ENCODE assay signal across 1 cellular context in genomic region chr6:79894939-79895338, GRCh38.
TF ChIP-seq lines count a peak whose summit lies in the region.

No MANE protein-coding gene starts in this region.

TF ChIP-seq in HepG2, 621 proteins besides CTCF, POLR2A, EP300 and RAD21 (continued from another document):
- TF ChIP-seq, protein P1, sequence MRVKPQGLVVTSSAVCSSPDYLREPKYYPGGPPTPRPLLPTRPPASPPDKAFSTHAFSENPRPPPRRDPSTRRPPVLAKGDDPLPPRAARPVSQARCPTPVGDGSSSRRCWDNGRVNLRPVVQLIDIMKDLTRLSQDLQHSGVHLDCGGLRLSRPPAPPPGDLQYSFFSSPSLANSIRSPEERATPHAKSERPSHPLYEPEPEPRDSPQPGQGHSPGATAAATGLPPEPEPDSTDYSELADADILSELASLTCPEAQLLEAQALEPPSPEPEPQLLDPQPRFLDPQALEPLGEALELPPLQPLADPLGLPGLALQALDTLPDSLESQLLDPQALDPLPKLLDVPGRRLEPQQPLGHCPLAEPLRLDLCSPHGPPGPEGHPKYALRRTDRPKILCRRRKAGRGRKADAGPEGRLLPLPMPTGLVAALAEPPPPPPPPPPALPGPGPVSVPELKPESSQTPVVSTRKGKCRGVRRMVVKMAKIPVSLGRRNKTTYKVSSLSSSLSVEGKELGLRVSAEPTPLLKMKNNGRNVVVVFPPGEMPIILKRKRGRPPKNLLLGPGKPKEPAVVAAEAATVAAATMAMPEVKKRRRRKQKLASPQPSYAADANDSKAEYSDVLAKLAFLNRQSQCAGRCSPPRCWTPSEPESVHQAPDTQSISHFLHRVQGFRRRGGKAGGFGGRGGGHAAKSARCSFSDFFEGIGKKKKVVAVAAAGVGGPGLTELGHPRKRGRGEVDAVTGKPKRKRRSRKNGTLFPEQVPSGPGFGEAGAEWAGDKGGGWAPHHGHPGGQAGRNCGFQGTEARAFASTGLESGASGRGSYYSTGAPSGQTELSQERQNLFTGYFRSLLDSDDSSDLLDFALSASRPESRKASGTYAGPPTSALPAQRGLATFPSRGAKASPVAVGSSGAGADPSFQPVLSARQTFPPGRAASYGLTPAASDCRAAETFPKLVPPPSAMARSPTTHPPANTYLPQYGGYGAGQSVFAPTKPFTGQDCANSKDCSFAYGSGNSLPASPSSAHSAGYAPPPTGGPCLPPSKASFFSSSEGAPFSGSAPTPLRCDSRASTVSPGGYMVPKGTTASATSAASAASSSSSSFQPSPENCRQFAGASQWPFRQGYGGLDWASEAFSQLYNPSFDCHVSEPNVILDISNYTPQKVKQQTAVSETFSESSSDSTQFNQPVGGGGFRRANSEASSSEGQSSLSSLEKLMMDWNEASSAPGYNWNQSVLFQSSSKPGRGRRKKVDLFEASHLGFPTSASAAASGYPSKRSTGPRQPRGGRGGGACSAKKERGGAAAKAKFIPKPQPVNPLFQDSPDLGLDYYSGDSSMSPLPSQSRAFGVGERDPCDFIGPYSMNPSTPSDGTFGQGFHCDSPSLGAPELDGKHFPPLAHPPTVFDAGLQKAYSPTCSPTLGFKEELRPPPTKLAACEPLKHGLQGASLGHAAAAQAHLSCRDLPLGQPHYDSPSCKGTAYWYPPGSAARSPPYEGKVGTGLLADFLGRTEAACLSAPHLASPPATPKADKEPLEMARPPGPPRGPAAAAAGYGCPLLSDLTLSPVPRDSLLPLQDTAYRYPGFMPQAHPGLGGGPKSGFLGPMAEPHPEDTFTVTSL (CRISPR knock-in tag; IDR thresholded peaks at IDR 0.05; ENCODE audit: borderline replicate concordance), result no peak
TF ChIP-seq in HepG2: peak in this region for 0.
